15 cellular contexts compared by ENCODE assay signal in the genomic region with DNA sequence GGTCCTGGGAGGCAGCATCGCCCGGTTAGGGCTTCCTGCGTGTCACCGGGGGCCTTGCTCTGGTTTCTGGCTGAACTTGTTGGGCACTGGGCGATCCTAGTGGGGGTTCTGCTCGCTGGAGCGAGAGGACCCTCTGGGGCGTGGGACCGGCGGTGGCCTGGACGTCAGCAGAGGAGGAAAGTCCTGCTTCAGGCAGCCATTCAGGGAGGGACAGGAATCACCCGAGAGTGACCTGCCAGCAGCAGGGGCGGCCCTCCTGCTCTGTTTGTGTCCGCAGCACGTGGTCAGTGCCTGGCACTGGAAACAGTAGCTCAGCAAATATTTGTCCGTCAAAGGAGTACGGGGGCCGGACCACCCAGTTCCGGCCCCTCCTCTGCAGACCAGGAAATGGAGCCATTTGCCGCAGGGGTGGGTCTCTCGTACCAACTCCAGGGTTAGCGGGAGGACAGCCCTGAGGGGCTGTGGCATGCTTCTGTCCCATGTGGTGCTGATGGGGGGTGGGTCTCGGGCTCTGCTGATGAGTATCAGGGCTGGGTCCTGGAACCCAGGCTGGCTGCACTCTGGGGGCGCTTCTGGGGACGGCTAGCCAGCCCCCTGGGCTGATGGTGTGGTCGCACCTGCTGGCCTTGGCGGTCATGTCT. TPM values are rescaled to one million over a fixed set of nuclear protein-coding genes. Genes with fewer than 3 reads are reported as not detected.
DNase-seq lines count a peak whose midpoint lies in the region; ATAC-seq and TF ChIP-seq lines count a peak whose summit lies in the region.
"Had no signal": no experiment of that assay in that cellular context is flagged by ENCODE, and none has a peak within 500 bp of the region (broad histone marks: within the 10 kb centered on the region; RNA-seq: fewer than 3 reads in every experiment).

No MANE protein-coding gene starts in this region.

- ATAC-seq in body of pancreas (peak; percentile 56), upper lobe of left lung (ENCODE audit: low FRiP score in 2 of 2) (peak; percentile 12 to 80), HG03342 (IDR thresholded peaks at IDR 0.05; ENCODE audit: unreplicated experiment) (no peak)
- ATAC-seq: stimulated activated naive CD8-positive, alpha-beta T cell treated with anti-CD3 and anti-CD28 coated beads, Interleukin-15, Interleukin-2, amounts not matched to agents 100 U/mL and 50 U/mL, for 24 hours had no signal

- WGBS in body of pancreas, 2 donors: 54 to 66% methylated on average over 17 to 27 of the region's 27 CpGs
- WGBS in upper lobe of left lung, 2 donors: 43 to 47% methylated on average over 9 to 19 of the region's 27 CpGs

- H3K9me3 Mint-ChIP-seq in glutamatergic neuron (ENCODE audit: unreplicated experiment) (peaks cover 16% of the 10 kb centered on the region), nephron progenitor cell (no peaks in the 10 kb centered on the region)
- H3K9me3 Mint-ChIP-seq: activated T-helper 2 cell treated with anti-CD3 and anti-CD28 coated beads, Interferon-gamma antibody, Interleukin-2, Interleukin-4, amounts not matched to agents 10 μg/mL and 5 μg/mL and 100 μg/mL, durations not matched to agents 14 hours and 24 hours and 36 hours; T-helper 1 cell treated with Interleukin-12 subunit alpha and Interleukin-12 subunit beta and Interleukin-4 antibody, amounts not matched to agents 30 μg/mL and 1 μg/mL, for 36 hours had no signal

- intact Hi-C loops in body of pancreas (cut with DNase I): no loop called here

- peak in 2 of 4 donors; percentile 83 to 85 for TF ChIP-seq EP300 in upper lobe of left lung (IDR thresholded peaks at IDR 0.05)

- TF ChIP-seq CTCF in body of pancreas (IDR thresholded peaks at IDR 0.05): no peak
- TF ChIP-seq CTCF in glutamatergic neuron (IDR thresholded peaks at IDR 0.05; ENCODE audit: partially characterized antibody, unreplicated experiment): no peak
- no peak for TF ChIP-seq CTCF in nephron progenitor cell (IDR thresholded peaks at IDR 0.05)
- TF ChIP-seq CTCF in upper lobe of left lung (IDR thresholded peaks at IDR 0.05): no peak

- H3K27ac ChIP-seq in body of pancreas (peak overlapping the region; percentile 56 to 67 (median 64)), upper lobe of left lung (peak overlapping the region; percentile 84 to 94 (median 89))
- H3K27ac ChIP-seq: cardiac muscle cell had no signal

- peaks cover 30% of the 10 kb centered on the region for H3K27me3 Mint-ChIP-seq in glutamatergic neuron (ENCODE audit: unreplicated experiment)
- no peaks in the 10 kb centered on the region for H3K27me3 Mint-ChIP-seq in nephron progenitor cell (ENCODE audit: low read depth, poor library complexity)

- TF ChIP-seq POLR2A in body of pancreas (IDR thresholded peaks at IDR 0.05): no peak
- TF ChIP-seq POLR2A in upper lobe of left lung (IDR thresholded peaks at IDR 0.05): peak in 1 of 4 donors; percentile 16

- no peaks in the 10 kb centered on the region for H3K9me3 ChIP-seq in body of pancreas
- no peaks in the 10 kb centered on the region for H3K9me3 ChIP-seq in upper lobe of left lung

- peak overlapping the region; percentile 42 for H3K4me3 Mint-ChIP-seq in glutamatergic neuron (ENCODE audit: unreplicated experiment)
- peak overlapping the region; percentile 34 for H3K4me3 Mint-ChIP-seq in nephron progenitor cell
- H3K4me3 Mint-ChIP-seq: T-helper 1 cell treated with Interleukin-12 subunit alpha and Interleukin-12 subunit beta and Interleukin-4 antibody, amounts not matched to agents 30 μg/mL and 1 μg/mL, for 36 hours had no signal

- H3K4me1 ChIP-seq in body of pancreas (peaks cover 28% of the 10 kb centered on the region), upper lobe of left lung (peaks cover 39 to 75% (median 52%) of the 10 kb centered on the region in 4 donors)

- H3K4me1 Mint-ChIP-seq in glutamatergic neuron (ENCODE audit: low read depth, unreplicated experiment) (peaks cover 36% of the 10 kb centered on the region), nephron progenitor cell (peaks cover 45% of the 10 kb centered on the region)

- H3K4me3 ChIP-seq in body of pancreas: no peak overlapping the region
- H3K4me3 ChIP-seq in upper lobe of left lung: no peak overlapping the region
- H3K4me3 ChIP-seq: cardiac muscle cell had no signal

- H3K36me3 Mint-ChIP-seq in glutamatergic neuron (ENCODE audit: unreplicated experiment) (peaks cover 5% of the 10 kb centered on the region), nephron progenitor cell (ENCODE audit: low read depth) (no peaks in the 10 kb centered on the region)

- H3K36me3 ChIP-seq in body of pancreas (replicated peaks in 1 of 2; ENCODE audit: insufficient read depth in 1 of 2, low read depth in 2 of 2): no peaks in the 10 kb centered on the region
- peaks cover 0 to 55% (median 37%) of the 10 kb centered on the region in 4 donors for H3K36me3 ChIP-seq in upper lobe of left lung
- H3K36me3 ChIP-seq: cardiac muscle cell had no signal

- peak overlapping the region; percentile 68 for H3K27ac Mint-ChIP-seq in glutamatergic neuron (ENCODE audit: unreplicated experiment)
- no peak overlapping the region for H3K27ac Mint-ChIP-seq in nephron progenitor cell
- H3K27ac Mint-ChIP-seq: activated T-helper 2 cell treated with anti-CD3 and anti-CD28 coated beads, Interferon-gamma antibody, Interleukin-2, Interleukin-4, amounts not matched to agents 10 μg/mL and 5 μg/mL and 100 μg/mL, durations not matched to agents 14 hours and 24 hours and 36 hours; T-helper 1 cell treated with Interleukin-12 subunit alpha and Interleukin-12 subunit beta and Interleukin-4 antibody, amounts not matched to agents 30 μg/mL and 1 μg/mL, for 36 hours had no signal

- H3K27me3 ChIP-seq in body of pancreas (no peaks in the 10 kb centered on the region), upper lobe of left lung (no peaks in the 10 kb centered on the region)
- H3K27me3 ChIP-seq: cardiac muscle cell had no signal

- DNase-seq in body of pancreas (peak; percentile 38 to 86 (median 82)), glutamatergic neuron (no peak), nephron progenitor cell (peak; percentile 63), upper lobe of left lung (peak in 1 of 2 donors; percentile 93), GM03348 (ENCODE audit: low spot score) (no peak)
- no peak for DNase-seq in central memory CD4-positive, alpha-beta T cell
- DNase-seq: activated CD4-positive, alpha-beta T cell treated with anti-CD3 and anti-CD28 coated beads, Interleukin-2, amount 50 U/mL, for 1 hour; Karpas-422; occipital lobe; stimulated activated CD4-positive, alpha-beta T cell treated with anti-CD3 and anti-CD28 coated beads, Interleukin-4, amount 100 ng/mL, for 4 hours; stimulated activated naive CD8-positive, alpha-beta T cell treated with anti-CD3 and anti-CD28 coated beads, Interleukin-15, Interleukin-2, amounts not matched to agents 100 U/mL and 50 U/mL, for 24 hours had no signal

RNA-seq across cellular contexts. Expression of a gene that starts 48.3 kb away (rescaled TPM):
- total RNA-seq in body of pancreas (10 to 100 TPM in 1 of 2 donors, 1 to 10 TPM in 1; 8.0 to 11.5 TPM), glutamatergic neuron (ENCODE audit: unreplicated experiment) (252 TPM), upper lobe of left lung (100 to 1,000 TPM in 5 of 6 donors, 10 to 100 TPM in 1; 90.7 to 231 (median 123) TPM)

Comparison
In these comparisons a context has a peak if more than half of its experiments do, and no peak if none do; other contexts are left out.
1. DNase-seq: peak in body of pancreas (4 of 4) and nephron progenitor cell (single experiment); none in glutamatergic neuron (single experiment), GM03348 (single experiment) and central memory CD4-positive, alpha-beta T cell (single experiment).
2. RNA of a gene that starts 48.3 kb away (total RNA-seq): 252 TPM in glutamatergic neuron (single experiment) and 90.7 to 231 TPM in upper lobe of left lung; 8.0 to 11.5 TPM in body of pancreas; every median in the first group is over 4 times any median in the second.